16 cellular contexts compared by ENCODE assay signal in the genomic region with DNA sequence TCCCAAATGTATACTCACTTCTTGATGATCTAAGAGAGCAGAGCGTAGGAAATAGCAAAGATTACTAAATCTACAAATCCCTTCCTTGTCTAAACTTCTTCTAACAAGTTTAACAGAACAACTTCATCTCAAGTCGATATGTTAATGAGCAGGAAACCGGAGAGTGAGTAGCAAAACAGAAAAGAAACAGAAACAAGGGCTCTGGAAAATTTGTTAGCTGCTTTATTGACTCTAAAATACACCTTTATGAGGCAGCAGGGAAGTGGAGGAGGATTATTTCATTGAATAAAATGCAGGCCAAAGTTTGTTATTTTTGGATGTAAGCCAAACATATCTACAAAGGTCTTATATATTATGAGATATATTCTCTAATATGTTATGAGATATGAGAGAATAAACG.
"Had no signal": no experiment of that assay in that cellular context is flagged by ENCODE, and none has a peak within 500 bp of the region (broad histone marks: within the 10 kb centered on the region; RNA-seq: fewer than 3 reads in every experiment).

No MANE protein-coding gene starts in this region.

- ATAC-seq: heart right ventricle; left lobe of liver; natural killer cell; sciatic nerve; stimulated activated naive B cell treated with anti-CD40 and anti-IgM and Interleukin-4, amounts not matched to agents 10 μg/mL and 1 μg/mL and 100 μg/mL, for 72 hours; stimulated activated naive CD8-positive, alpha-beta T cell treated with anti-CD3 and anti-CD28 coated beads, Interleukin-15, amount 100 ng/mL, for 72 hours; upper lobe of right lung had no signal

- H3K4me3 ChIP-seq: dorsolateral prefrontal cortex, heart right ventricle, testis, tibial nerve, upper lobe of right lung, vagina had no signal

- H3K9me3 ChIP-seq: heart right ventricle, testis, tibial nerve, upper lobe of right lung, vagina had no signal

- DNase-seq: dorsolateral prefrontal cortex; effector CD8-positive, alpha-beta T cell; heart right ventricle; hypothalamus; kidney glomerular epithelial cell; natural killer cell; stimulated activated CD4-positive, alpha-beta T cell treated with anti-CD3 and anti-CD28 coated beads, Interleukin-2, amount 100 ng/mL, for 24 hours; stimulated activated CD4-positive, alpha-beta T cell treated with anti-CD3 and anti-CD28 coated beads, Interleukin-4, amount 100 ng/mL, for 4 hours; stimulated activated naive B cell treated with anti-CD40 and anti-IgM and Interleukin-4, amounts not matched to agents 10 μg/mL and 1 μg/mL and 100 μg/mL, for 72 hours; stimulated activated naive CD8-positive, alpha-beta T cell treated with anti-CD3 and anti-CD28 coated beads, Interleukin-15, amount 100 ng/mL, for 72 hours; testis; upper lobe of right lung had no signal

- H3K4me1 ChIP-seq: testis, upper lobe of right lung, vagina had no signal

- H3K36me3 ChIP-seq: heart right ventricle, tibial nerve, upper lobe of right lung, vagina had no signal
